ENCODE assay signal across 28 cellular contexts in the genomic region with DNA sequence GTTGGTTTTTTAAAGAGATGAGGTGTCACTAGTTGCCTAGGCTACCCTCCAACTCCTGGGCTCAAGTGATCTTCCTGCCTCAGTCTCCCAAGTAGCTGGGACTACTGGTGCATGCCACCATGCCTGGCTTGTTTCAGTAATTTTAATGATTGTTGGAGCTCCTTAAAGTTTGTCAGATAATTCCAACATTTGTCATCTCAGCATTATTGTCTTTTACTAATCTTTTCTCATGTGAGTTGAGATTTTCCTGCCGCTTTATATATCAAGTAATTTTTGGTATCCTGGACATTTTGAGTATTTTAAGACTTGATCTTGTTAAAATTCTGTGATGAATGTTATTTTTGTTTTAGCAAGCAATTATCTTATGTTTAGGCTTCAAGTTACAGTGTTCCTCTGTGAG.
"Had no signal": no experiment of that assay in that cellular context is flagged by ENCODE, and none has a peak within 500 bp of the region (broad histone marks: within the 10 kb centered on the region; RNA-seq: fewer than 3 reads in every experiment).

No MANE protein-coding gene starts in this region.

- H3K9me3 ChIP-seq: colonic mucosa, esophagus squamous epithelium, gastrocnemius medialis had no signal

- H3K4me1 ChIP-seq: colonic mucosa, esophagus muscularis mucosa, esophagus squamous epithelium, foreskin keratinocyte, gastrocnemius medialis, gastroesophageal sphincter, heart left ventricle, heart right ventricle had no signal

- FAIRE-seq: colon, endometrium, endothelial cell of umbilical vein, frontal cortex had no signal

- H3K4me3 ChIP-seq: colonic mucosa, coronary artery, dorsolateral prefrontal cortex, esophagus muscularis mucosa, esophagus squamous epithelium, gastrocnemius medialis, gastroesophageal sphincter, heart left ventricle, heart right ventricle had no signal

- ATAC-seq: effector memory CD8-positive, alpha-beta T cell; esophagus mucosa; foreskin keratinocyte; gastrocnemius medialis; gastroesophageal sphincter; heart left ventricle; heart right ventricle had no signal

- H3K27ac ChIP-seq: colonic mucosa, coronary artery, dorsolateral prefrontal cortex, epithelial cell of prostate, esophagus muscularis mucosa, esophagus squamous epithelium, foreskin keratinocyte, gastrocnemius medialis, gastroesophageal sphincter, heart left ventricle, heart right ventricle had no signal

- DNase-seq: colonic mucosa; cortex of kidney; dermis blood vessel endothelial cell; dorsolateral prefrontal cortex; effector CD4-positive, alpha-beta T cell; effector CD8-positive, alpha-beta T cell; effector memory CD4-positive, alpha-beta T cell; effector memory CD8-positive, alpha-beta T cell; endodermal cell; erythroblast; esophagus squamous epithelium; foreskin fibroblast; foreskin keratinocyte; foreskin melanocyte; gastrocnemius medialis; glutamatergic neuron; head of caudate nucleus; heart left ventricle; heart right ventricle had no signal

- H3K27me3 ChIP-seq: colonic mucosa, dorsolateral prefrontal cortex, esophagus muscularis mucosa, esophagus squamous epithelium, foreskin keratinocyte, gastrocnemius medialis, gastroesophageal sphincter, heart left ventricle, heart right ventricle had no signal

- H3K36me3 ChIP-seq: colonic mucosa, esophagus muscularis mucosa, esophagus squamous epithelium, gastrocnemius medialis, gastroesophageal sphincter, heart left ventricle, heart right ventricle had no signal
